Comparison of ENCODE assay signal across 17 cellular contexts in genomic region chr4:115678425-115678941, GRCh38.
"Had no signal": no experiment of that assay in that cellular context is flagged by ENCODE, and none has a peak within 500 bp of the region (broad histone marks: within the 10 kb centered on the region; RNA-seq: fewer than 3 reads in every experiment).

No MANE protein-coding gene starts in this region.

- H3K4me1 Mint-ChIP-seq: activated naive CD8-positive, alpha-beta T cell treated with anti-CD3 and anti-CD28 coated beads, Interleukin-2, amount 50 U/mL, for 24 hours had no signal

- ATAC-seq: activated naive CD8-positive, alpha-beta T cell treated with anti-CD3 and anti-CD28 coated beads, Interleukin-2, amount 50 U/mL, for 24 hours; gastrocnemius medialis; heart left ventricle; left lung; natural killer cell treated with Interleukin-12 subunit alpha and Interleukin-12 subunit beta and Interleukin-15 and Interleukin-18, amount 100 ng/mL, for 72 hours had no signal

- H3K27me3 ChIP-seq: gastrocnemius medialis, heart left ventricle, left lung had no signal

- H3K36me3 Mint-ChIP-seq: natural killer cell treated with Interleukin-12 subunit alpha and Interleukin-12 subunit beta and Interleukin-15 and Interleukin-18, amount 100 ng/mL, for 72 hours had no signal

- DNase-seq: activated CD4-positive, alpha-beta T cell treated with anti-CD3 and anti-CD28 coated beads, Interleukin-2, amount 50 U/mL, for 1 hour; activated CD8-positive, alpha-beta memory T cell treated with anti-CD3 and anti-CD28 coated beads for 24 hours; activated naive CD4-positive, alpha-beta T cell treated with anti-CD3 and anti-CD28 coated beads for 36 hours; activated naive CD8-positive, alpha-beta T cell treated with anti-CD3 and anti-CD28 coated beads, Interleukin-2, amount 50 U/mL, for 24 hours; dermis blood vessel endothelial cell; erythroblast; gastrocnemius medialis; mesendoderm; nucleus accumbens; small intestine; stimulated activated CD4-positive, alpha-beta T cell treated with anti-CD3 and anti-CD28 coated beads, Interleukin-4, amount 100 ng/mL, for 4 hours; stimulated activated CD8-positive, alpha-beta memory T cell treated with anti-CD3 and anti-CD28 coated beads, Interleukin-4, amount 100 ng/mL, for 48 hours had no signal

- H3K4me3 Mint-ChIP-seq: activated naive CD4-positive, alpha-beta T cell treated with anti-CD3 and anti-CD28 coated beads for 36 hours; activated naive CD8-positive, alpha-beta T cell treated with anti-CD3 and anti-CD28 coated beads, Interleukin-2, amount 50 U/mL, for 24 hours; natural killer cell treated with Interleukin-12 subunit alpha and Interleukin-12 subunit beta and Interleukin-15 and Interleukin-18, amount 100 ng/mL, for 72 hours; stimulated activated naive CD8-positive, alpha-beta T cell treated with anti-CD3 and anti-CD28 coated beads, Interleukin-15, Interleukin-2, amounts not matched to agents 100 ng/mL and 50 ng/mL, for 24 hours; T-helper 2 cell treated with Interferon-gamma antibody and Interleukin-4, amounts not matched to agents 5 μg/mL and 100 μg/mL, for 36 hours had no signal

- H3K27ac ChIP-seq: gastrocnemius medialis, heart left ventricle, left lung had no signal

- H3K4me1 ChIP-seq: gastrocnemius medialis, heart left ventricle, left lung had no signal

- H3K36me3 ChIP-seq: gastrocnemius medialis, heart left ventricle, left lung had no signal

- H3K9me3 Mint-ChIP-seq: stimulated activated naive CD8-positive, alpha-beta T cell treated with anti-CD3 and anti-CD28 coated beads, Interleukin-15, Interleukin-2, amounts not matched to agents 100 ng/mL and 50 ng/mL, for 24 hours had no signal

- H3K4me3 ChIP-seq: gastrocnemius medialis, heart left ventricle, left lung had no signal

- H3K9me3 ChIP-seq: gastrocnemius medialis had no signal

- H3K27ac Mint-ChIP-seq: activated naive CD4-positive, alpha-beta T cell treated with anti-CD3 and anti-CD28 coated beads for 36 hours; activated naive CD8-positive, alpha-beta T cell treated with anti-CD3 and anti-CD28 coated beads, Interleukin-2, amount 50 U/mL, for 24 hours; natural killer cell treated with Interleukin-12 subunit alpha and Interleukin-12 subunit beta and Interleukin-15 and Interleukin-18, amount 100 ng/mL, for 72 hours; stimulated activated naive CD8-positive, alpha-beta T cell treated with anti-CD3 and anti-CD28 coated beads, Interleukin-15, Interleukin-2, amounts not matched to agents 100 ng/mL and 50 ng/mL, for 24 hours; T-helper 2 cell treated with Interferon-gamma antibody and Interleukin-4, amounts not matched to agents 5 μg/mL and 100 μg/mL, for 36 hours had no signal

- H3K27me3 Mint-ChIP-seq: activated naive CD8-positive, alpha-beta T cell treated with anti-CD3 and anti-CD28 coated beads, Interleukin-2, amount 50 U/mL, for 24 hours; natural killer cell treated with Interleukin-12 subunit alpha and Interleukin-12 subunit beta and Interleukin-15 and Interleukin-18, amount 100 ng/mL, for 72 hours; stimulated activated naive CD8-positive, alpha-beta T cell treated with anti-CD3 and anti-CD28 coated beads, Interleukin-15, Interleukin-2, amounts not matched to agents 100 ng/mL and 50 ng/mL, for 24 hours had no signal
